28 cellular contexts compared by ENCODE assay signal in the genomic region with DNA sequence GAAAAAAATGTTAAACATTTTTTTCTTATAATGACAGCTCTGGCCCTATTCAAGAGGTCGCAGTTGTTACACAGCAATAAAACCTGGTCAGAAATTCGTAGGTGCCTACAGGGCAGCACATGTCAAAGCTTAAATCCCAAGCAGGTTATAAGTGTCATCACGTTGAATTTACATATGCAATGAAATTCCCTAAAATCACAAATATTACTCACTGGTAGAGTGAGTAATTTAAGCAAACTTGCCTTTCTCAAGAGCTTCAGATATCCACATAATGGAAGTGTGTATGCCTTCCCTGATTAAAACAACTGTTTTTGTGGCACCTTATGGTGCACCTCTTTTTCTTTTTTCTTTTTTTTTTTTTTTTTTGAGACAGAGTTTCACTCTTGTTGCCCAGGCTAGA.
"Had no signal": no experiment of that assay in that cellular context is flagged by ENCODE, and none has a peak within 500 bp of the region (broad histone marks: within the 10 kb centered on the region; RNA-seq: fewer than 3 reads in every experiment).

No MANE protein-coding gene starts in this region.

- H3K4me3 ChIP-seq: esophagus muscularis mucosa, left ventricle myocardium inferior, lower lobe of right lung, right atrium auricular region, smooth muscle cell, stomach, thyroid gland, vagina had no signal

- DNase-seq: cortex of kidney; effector memory CD8-positive, alpha-beta T cell; foreskin melanocyte; hypothalamus; immature natural killer cell; islet precursor cell; kidney glomerular epithelial cell; left colon; left ventricle myocardium inferior; lower lobe of right lung; natural killer cell; stimulated activated CD4-positive, alpha-beta T cell treated with anti-CD3 and anti-CD28 coated beads, Interleukin-12 subunit alpha, Interleukin-12 subunit beta, amount 100 ng/mL, for 4 hours; stimulated activated CD4-positive, alpha-beta T cell treated with anti-CD3 and anti-CD28 coated beads, Interleukin-1b, Interleukin-23, amount 100 ng/mL, for 48 hours; stimulated activated CD4-positive, alpha-beta T cell treated with anti-CD3 and anti-CD28 coated beads, Interleukin-4, amount 100 ng/mL, for 1 hour; stimulated activated CD8-positive, alpha-beta memory T cell treated with anti-CD3 and anti-CD28 coated beads, Interleukin-4, amount 100 ng/mL, for 48 hours; stimulated activated naive CD4-positive, alpha-beta T cell treated with Interleukin-2 at 50 U/mL for 16 hours; stomach; thyroid gland; trophoblast cell had no signal

- H3K27ac ChIP-seq: epithelial cell of prostate, esophagus muscularis mucosa, left ventricle myocardium inferior, lower lobe of right lung, neutrophil, parathyroid adenoma, right atrium auricular region, stomach, thyroid gland, vagina had no signal

- H3K27ac Mint-ChIP-seq: effector memory CD8-positive, alpha-beta T cell; immature natural killer cell; natural killer cell had no signal

- ATAC-seq: effector memory CD8-positive, alpha-beta T cell; left colon; lower lobe of right lung; natural killer cell; sciatic nerve had no signal

- H3K36me3 ChIP-seq: esophagus muscularis mucosa, left ventricle myocardium inferior, lower lobe of right lung, neutrophil, right atrium auricular region, stomach, thyroid gland, vagina had no signal

- H3K4me3 Mint-ChIP-seq: effector memory CD8-positive, alpha-beta T cell; immature natural killer cell; natural killer cell; neural crest cell had no signal

- H3K9me3 ChIP-seq: esophagus muscularis mucosa, left ventricle myocardium inferior, lower lobe of right lung, neutrophil, right atrium auricular region, stomach, thyroid gland, vagina had no signal

- H3K9me3 Mint-ChIP-seq: effector memory CD8-positive, alpha-beta T cell; natural killer cell had no signal

- H3K4me1 ChIP-seq: parathyroid adenoma, right atrium auricular region had no signal

- H3K27me3 ChIP-seq: esophagus muscularis mucosa, neutrophil, right atrium auricular region, stomach, thyroid gland, vagina had no signal

- H3K4me1 Mint-ChIP-seq: natural killer cell had no signal

- H3K36me3 Mint-ChIP-seq: natural killer cell had no signal
